ENCODE assay signal across 16 cellular contexts in the genomic region with DNA sequence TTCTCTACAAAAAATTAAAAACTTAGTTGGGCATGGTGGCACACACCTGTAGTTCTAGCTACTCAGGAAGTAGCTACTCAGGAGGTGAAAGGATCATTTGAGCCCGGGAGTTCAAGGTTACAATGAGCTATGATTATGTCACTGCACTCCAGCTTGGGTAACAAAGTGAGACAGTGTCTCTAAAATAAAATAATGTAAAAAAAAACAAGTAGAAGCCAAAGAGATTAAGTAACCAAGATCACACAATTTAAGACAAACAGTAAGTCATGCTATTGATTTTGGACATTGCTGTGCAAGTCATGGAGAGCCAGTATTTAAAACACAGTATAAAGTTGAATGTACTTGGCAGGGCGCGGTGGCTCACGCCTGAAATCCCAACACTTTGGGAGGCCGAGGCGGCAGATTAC. TPM values are rescaled to one million over a fixed set of nuclear protein-coding genes. Genes with fewer than 3 reads are reported as not detected.
DNase-seq lines count a peak whose midpoint lies in the region; ATAC-seq, FAIRE-seq and TF ChIP-seq lines count a peak whose summit lies in the region.
"Had no signal": no experiment of that assay in that cellular context is flagged by ENCODE, and none has a peak within 500 bp of the region (broad histone marks: within the 10 kb centered on the region; RNA-seq: fewer than 3 reads in every experiment).

No MANE protein-coding gene starts in this region.

- no peaks in the 10 kb centered on the region for H3K27me3 Mint-ChIP-seq in IgD-negative memory B cell
- H3K27me3 Mint-ChIP-seq: CD4-positive, alpha-beta memory T cell had no signal

- no peak overlapping the region for H3K9ac ChIP-seq in GM12878 (ENCODE audit: control insufficient read depth, insufficient read depth, low read length)

- peaks cover 85% of the 10 kb centered on the region for H3K79me2 ChIP-seq in GM12878 (ENCODE audit: control insufficient read depth, insufficient read depth, low read length)

- POLR2A ChIA-PET in GM12878 (lab: Charles Lee): interaction anchor here (0.7 to 6.7 kb wide), 3 partner anchors 11 to 24 kb away, joined by 3 to 48 read pairs (median 14); no protein-coding TSS in a partner anchor

- peaks cover 4% of the 10 kb centered on the region for H3K36me3 Mint-ChIP-seq in IgD-negative memory B cell

- H3K27me3 ChIP-seq in GM12878 (replicated peaks in 1 of 2; ENCODE audit: control insufficient read depth in 2 of 2, insufficient read depth in 2 of 2, low read length in 1 of 2) (no peaks in the 10 kb centered on the region), right lobe of liver (no peaks in the 10 kb centered on the region)
- H3K27me3 ChIP-seq: BE2C had no signal

- H3K27ac Mint-ChIP-seq in IgD-negative memory B cell: peak overlapping the region in 2 of 3 donors; percentile 65 to 92

- no peak for TF ChIP-seq CTCF in GM12878 (IDR thresholded peaks at IDR 0.05 in 2 of 3, conservative IDR thresholded peaks at IDR 0.05 in 1 of 3; ENCODE audit: control insufficient read depth in 2 of 3, extremely low read depth in 1 of 3, insufficient read depth in 1 of 3, low read depth in 3 of 3, low read length in 3 of 3)
- no peak for TF ChIP-seq CTCF in right lobe of liver (IDR thresholded peaks at IDR 0.05)

- 82% methylated on average over 6 of the region's 6 CpGs for WGBS in GM12878 (ENCODE audit: insufficient coverage, insufficient replicate concordance, low lambda C conversion rate, missing lambda C conversion rate)
- WGBS in right lobe of liver (ENCODE audit: insufficient coverage, low coverage, low lambda C conversion rate, missing lambda C conversion rate): 37% methylated on average over 6 of the region's 6 CpGs

- H3K27ac ChIP-seq in GM12878 (ENCODE audit: control insufficient read depth, insufficient read depth) (peak overlapping the region; percentile 48), right lobe of liver (peak overlapping the region in 1 of 3 donors; percentile 46)
- H3K27ac ChIP-seq: PC-9 had no signal

- H3K4me1 ChIP-seq in GM12878 (ENCODE audit: control insufficient read depth, insufficient read depth, low read length): peaks cover 40% of the 10 kb centered on the region
- peaks cover 0 to 42% (median 9%) of the 10 kb centered on the region in 4 donors for H3K4me1 ChIP-seq in right lobe of liver
- H3K4me1 ChIP-seq: BE2C had no signal

- peaks cover 0 to 1% (median 0%) of the 10 kb centered on the region in 3 donors for H3K9me3 Mint-ChIP-seq in IgD-negative memory B cell
- H3K9me3 Mint-ChIP-seq: CD4-positive, alpha-beta memory T cell; H9 had no signal

- H3K4me1 Mint-ChIP-seq in IgD-negative memory B cell: peaks cover 66 to 76% (median 68%) of the 10 kb centered on the region in 3 donors

- FAIRE-seq in GM12878 (lab: Jason Lieb, UNC): no peak
- FAIRE-seq: D721Med had no signal

- TF ChIP-seq POLR2A in GM12878 (IDR thresholded peaks at IDR 0.05; ENCODE audit: low read depth, low read length) (no peak), right lobe of liver (IDR thresholded peaks at IDR 0.05) (no peak)

- CTCF ChIA-PET in GM12878 (lab: Yijun Ruan, JAX): interaction anchor here (0.8 to 5.5 kb wide), 10 partner anchors 9 to 47 kb away, joined by 3 to 44 read pairs (median 4); no protein-coding TSS in a partner anchor

- SMC1A ChIA-PET in GM12878 (lab: Charles Lee; ENCODE audit: uncharacterized antibody, unreplicated experiment): interaction anchor here (0.9 to 8.2 kb wide), 15 partner anchors 10 to 89 kb away, joined by 3 to 102 read pairs (median 5); no protein-coding TSS in a partner anchor

- peak overlapping the region; percentile 38 for H3K4me2 ChIP-seq in GM12878 (ENCODE audit: control insufficient read depth, insufficient read depth)
- H3K4me2 ChIP-seq: PC-9 had no signal

- intact Hi-C loops in GM12878 (cut with micrococcal nuclease; ENCODE audit: unreplicated experiment) (no loop called here), right lobe of liver (cut with DNase I) (no loop called here)

- H4K20me1 ChIP-seq in GM12878 (ENCODE audit: control insufficient read depth, insufficient read depth): no peaks in the 10 kb centered on the region

- no TSS peak for BruUV-seq in GM12878 (replicated peaks; lab: Mats Ljungman, UMichigan)

- RAD21 ChIA-PET in GM12878 (lab: Charles Lee; ENCODE audit: unreplicated experiment): interaction anchor here (0.7 to 1.8 kb wide), 9 partner anchors 11 to 415 kb away, joined by 3 to 9 read pairs (median 4); partner anchors contain the start of gene ITSN2

- in situ Hi-C loops in GM12878 (cut with MboI): no loop called here

- H3K36me3 ChIP-seq in GM12878 (ENCODE audit: control insufficient read depth in 2 of 2, insufficient read depth in 2 of 2, low read length in 1 of 2): 0 out of 4 replicates have a peak, but pooled peaks cover 0 to 3% of the 10 kb centered on the region in 2 experiments
- no peaks in the 10 kb centered on the region for H3K36me3 ChIP-seq in right lobe of liver
- H3K36me3 ChIP-seq: BE2C had no signal

- H2AFZ ChIP-seq in GM12878 (ENCODE audit: control insufficient read depth, low read depth, low read length): no peak overlapping the region
- H2AFZ ChIP-seq: PC-9 had no signal

- H3K9me3 ChIP-seq in GM12878 (replicated peaks; ENCODE audit: control insufficient read depth, insufficient read depth, low read length) (no peaks in the 10 kb centered on the region), right lobe of liver (no peaks in the 10 kb centered on the region)
- H3K9me3 ChIP-seq: BE2C had no signal

- no peak for DNase-seq in GM12878 (ENCODE audit: low read depth, low spot score)
- DNase-seq in right lobe of liver: no peak
- peak; percentile 24 for DNase-seq in stromal cell of bone marrow (ENCODE audit: low read depth)
- no peak for DNase-seq in DMS 273 (lab: John Stamatoyannopoulos, UW; ENCODE audit: unreplicated experiment)
- DNase-seq: BE2C; CD4-positive, alpha-beta memory T cell; H9; NCI-H1092 treated with DMSO at 0.1 percent for 48 hours; NCI-H1694; NCI-H446; NCI-H748 treated with DMSO at 0.1 percent for 48 hours; PC-9 had no signal

- peak overlapping the region in 3 of 4 donors; percentile 2 to 89 (median 88) for H3K4me3 Mint-ChIP-seq in IgD-negative memory B cell
- H3K4me3 Mint-ChIP-seq: H9 had no signal

- no peak for TF ChIP-seq RAD21 in GM12878 (IDR thresholded peaks at IDR 0.05; ENCODE audit: insufficient read depth, low read depth, low read length)

- TF ChIP-seq EP300 in GM12878 (IDR thresholded peaks at IDR 0.05; ENCODE audit: borderline replicate concordance in 1 of 2, control insufficient read depth in 1 of 2, low read depth in 2 of 2, low read length in 2 of 2): no peak

- ATAC-seq in GM12878: no peak
- peak; percentile 63 to 90 (median 78) for ATAC-seq in right lobe of liver
- no peak for ATAC-seq in HG02571 (IDR thresholded peaks at IDR 0.05; ENCODE audit: unreplicated experiment)
- ATAC-seq in HG03095 (IDR thresholded peaks at IDR 0.05; ENCODE audit: unreplicated experiment): no peak

- H3K4me3 ChIP-seq in GM12878 (no peak overlapping the region), right lobe of liver (no peak overlapping the region)
- H3K4me3 ChIP-seq: PC-9 had no signal

TF ChIP-seq in GM12878, 131 proteins besides CTCF, POLR2A, EP300 and RAD21:
- TF ChIP-seq, protein P1, sequence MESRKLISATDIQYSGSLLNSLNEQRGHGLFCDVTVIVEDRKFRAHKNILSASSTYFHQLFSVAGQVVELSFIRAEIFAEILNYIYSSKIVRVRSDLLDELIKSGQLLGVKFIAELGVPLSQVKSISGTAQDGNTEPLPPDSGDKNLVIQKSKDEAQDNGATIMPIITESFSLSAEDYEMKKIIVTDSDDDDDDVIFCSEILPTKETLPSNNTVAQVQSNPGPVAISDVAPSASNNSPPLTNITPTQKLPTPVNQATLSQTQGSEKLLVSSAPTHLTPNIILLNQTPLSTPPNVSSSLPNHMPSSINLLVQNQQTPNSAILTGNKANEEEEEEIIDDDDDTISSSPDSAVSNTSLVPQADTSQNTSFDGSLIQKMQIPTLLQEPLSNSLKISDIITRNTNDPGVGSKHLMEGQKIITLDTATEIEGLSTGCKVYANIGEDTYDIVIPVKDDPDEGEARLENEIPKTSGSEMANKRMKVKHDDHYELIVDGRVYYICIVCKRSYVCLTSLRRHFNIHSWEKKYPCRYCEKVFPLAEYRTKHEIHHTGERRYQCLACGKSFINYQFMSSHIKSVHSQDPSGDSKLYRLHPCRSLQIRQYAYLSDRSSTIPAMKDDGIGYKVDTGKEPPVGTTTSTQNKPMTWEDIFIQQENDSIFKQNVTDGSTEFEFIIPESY (IDR thresholded peaks at IDR 0.05): no peak
- no peak for TF ChIP-seq SUPT20H (IDR thresholded peaks at IDR 0.05; ENCODE audit: borderline replicate concordance, control insufficient read depth, low read depth, low read length)
TF ChIP-seq in GM12878: peak in this region for 0.

RNA-seq across cellular contexts. Expression of gene ITSN2, which starts 20.5 kb away (rescaled TPM):
- 127 TPM for polyA plus RNA-seq in IgD-negative memory B cell
- 276 and 309 TPM in 2 replicates for total RNA-seq in GM12878 (2013; cell fraction: nucleolus; rRNA removed)
- 43.9 and 53.0 TPM in 2 replicates for total RNA-seq in GM12878 (2014; rRNA removed)
- 52.7 and 54.9 TPM in 2 replicates for total RNA-seq in GM12878 (2014; rRNA removed; fragmentation: Illumina TruSeq; extraction: Trizol)
- 65.1 and 70.1 TPM in 2 replicates for total RNA-seq in GM12878 (2021)
- 22.9 TPM for polyA plus RNA-seq in GM12878 (2011; ENCODE audit: low read depth)
- polyA plus RNA-seq in GM12878 (2011; rRNA removed): 80.0 and 87.9 TPM in 2 replicates
- polyA plus RNA-seq in GM12878 (2011; cell fraction: cytosol; rRNA removed): 50.0 and 89.8 TPM in 2 replicates
- 100 and 104 TPM in 2 replicates for polyA plus RNA-seq in GM12878 (2011; cell fraction: nucleus; rRNA removed)
- polyA plus RNA-seq in GM12878 (2012): 37.9 and 40.1 TPM in 2 replicates
- polyA plus RNA-seq in GM12878 (2014; fragmentation: Illumina TruSeq; extraction: Trizol): 57.4 and 69.9 TPM in 2 replicates
- 10 to 100 TPM; 20.5 to 24.3 TPM for polyA plus RNA-seq in GM12878 (2014; fragmentation: Nextera tagmentation; extraction: Ambion mirVana)
- 41.8 and 47.8 TPM in 2 replicates for polyA plus RNA-seq in GM12878 (2014; rRNA removed)
- 10 to 100 TPM; 56.6 to 58.1 TPM for polyA plus RNA-seq in GM12878 (2016; fragmentation: Nextera tagmentation; extraction: Ambion mirVana)
- 89.4 and 131 TPM in 2 replicates for polyA minus RNA-seq in GM12878 (2011; rRNA and poly(A)+ RNA removed)
- 30.5 and 30.8 TPM in 2 replicates for polyA minus RNA-seq in GM12878 (2011; cell fraction: cytosol; rRNA and poly(A)+ RNA removed)
- 53.2 and 83.5 TPM in 2 replicates for polyA minus RNA-seq in GM12878 (2011; cell fraction: nucleus; rRNA and poly(A)+ RNA removed)
- total RNA-seq in right lobe of liver: 10 to 100 TPM; 22.6 to 34.1 (median 28.9) TPM

Comparison
In these comparisons a context has a peak if more than half of its experiments do, and no peak if none do; other contexts are left out.
1. ATAC-seq: peak in right lobe of liver (4 of 4); none in GM12878 (single experiment), HG02571 (single experiment) and HG03095 (single experiment).